In the genomic region with DNA sequence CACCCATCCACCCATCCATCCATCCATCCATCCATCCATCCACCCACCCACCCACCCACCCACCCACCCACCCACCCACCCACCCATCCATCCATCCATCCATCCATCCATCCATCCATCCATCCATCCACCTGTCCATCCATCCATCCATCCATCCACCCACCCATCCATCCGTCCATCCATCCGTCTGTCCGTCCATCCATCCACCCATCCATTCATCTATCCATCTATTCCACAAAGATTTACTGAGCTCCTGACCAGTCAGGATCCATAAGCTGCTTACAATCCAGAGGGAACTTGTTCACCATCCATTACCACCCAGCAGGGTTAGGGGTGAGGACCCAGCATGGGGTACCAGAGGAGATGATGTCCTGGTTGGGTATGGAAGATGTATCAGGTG, we compare ENCODE assay signal across 1 cellular context. TPM values are rescaled to one million over a fixed set of nuclear protein-coding genes. Genes with fewer than 3 reads are reported as not detected.
"Had no signal": no experiment of that assay in that cellular context is flagged by ENCODE, and none has a peak within 500 bp of the region (broad histone marks: within the 10 kb centered on the region; RNA-seq: fewer than 3 reads in every experiment).

No MANE protein-coding gene starts in this region.

RNA-seq across cellular contexts. Expression of a gene that starts 11.5 kb away (rescaled TPM):
- polyA plus RNA-seq: GM12878 had no signal
